1 cellular context compared by ENCODE assay signal in genomic region chr5:112240011-112240410, GRCh38.
TF ChIP-seq lines count a peak whose summit lies in the region.

No MANE protein-coding gene starts in this region.

TF ChIP-seq in HCT116, 20 proteins besides CTCF, POLR2A, EP300 and RAD21 (continued from another document):
- no peak for TF ChIP-seq REST (IDR thresholded peaks at IDR 0.05; ENCODE audit: low read depth)
- TF ChIP-seq JUND (IDR thresholded peaks at IDR 0.05), result no peak
- TF ChIP-seq SIN3A (IDR thresholded peaks at IDR 0.05; ENCODE audit: low read depth), result no peak
- no peak for TF ChIP-seq ELF1 (IDR thresholded peaks at IDR 0.05; ENCODE audit: borderline replicate concordance, low read depth)
- no peak for TF ChIP-seq EZH2 (IDR thresholded peaks at IDR 0.05)
- TF ChIP-seq CEBPB (IDR thresholded peaks at IDR 0.05; ENCODE audit: low read depth), result no peak
- TF ChIP-seq EZH2phosphoT487 (IDR thresholded peaks at IDR 0.05; ENCODE audit: borderline replicate concordance), result no peak
- no peak for TF ChIP-seq ZNF274 (IDR thresholded peaks at IDR 0.05; ENCODE audit: low read depth, low read length)
